Comparison of ENCODE assay signal across 27 cellular contexts in genomic region chr20:54051019-54051418, GRCh38. TPM values are rescaled to one million over a fixed set of nuclear protein-coding genes. Genes with fewer than 3 reads are reported as not detected.
DNase-seq lines count a peak whose midpoint lies in the region; ATAC-seq and FAIRE-seq lines count a peak whose summit lies in the region.
"Had no signal": no experiment of that assay in that cellular context is flagged by ENCODE, and none has a peak within 500 bp of the region (broad histone marks: within the 10 kb centered on the region; RNA-seq: fewer than 3 reads in every experiment).

No MANE protein-coding gene starts in this region.

- DNase-seq in HTR-8/SVneo (ENCODE audit: insufficient read length, low spot score), result no peak
- peak; percentile 82 for DNase-seq in left kidney (ENCODE audit: low read depth, low spot score)
- peak; percentile 82 for DNase-seq in renal cortical epithelial cell (ENCODE audit: low read depth)
- DNase-seq in mesenteric fat pad (ENCODE audit: low spot score), result no peak
- DNase-seq: 8988T; ACHN; BE2C; C1 segment of cervical spinal cord; CD4-positive, alpha-beta memory T cell; CD4-positive, CD25-positive, alpha-beta regulatory T cell; CD8-positive, alpha-beta memory T cell; COR-L47; DMS 273 treated with DMSO at 0.1 percent for 48 hours; DMS153; DMS53; DMS79; DND-41; EL; GDM1 had no signal

- FAIRE-seq in HTR-8/SVneo (lab: Jason Lieb, UNC), result peak; percentile 62
- FAIRE-seq: A204.1, GM12878, GM12892, GM18507 had no signal

- ATAC-seq in GM21786 (IDR thresholded peaks at IDR 0.05; ENCODE audit: unreplicated experiment) (no peak), GM18868 (IDR thresholded peaks at IDR 0.05; ENCODE audit: unreplicated experiment) (no peak)
- ATAC-seq: GM12878 had no signal

RNA-seq across cellular contexts. Expression of gene BCAS1, which starts 19.4 kb away (rescaled TPM):
- total RNA-seq in renal cortical epithelial cell (0.10 and 0.17 TPM in 2 replicates), mesenteric fat pad (0.51 TPM)
- total RNA-seq: Daoy, G401 had no signal

Comparison
In these comparisons a context has a peak if more than half of its experiments do, and no peak if none do; other contexts are left out.
1. DNase-seq: peak in left kidney (single experiment) and renal cortical epithelial cell (single experiment); none in HTR-8/SVneo (single experiment) and mesenteric fat pad (single experiment).